In the genomic region with DNA sequence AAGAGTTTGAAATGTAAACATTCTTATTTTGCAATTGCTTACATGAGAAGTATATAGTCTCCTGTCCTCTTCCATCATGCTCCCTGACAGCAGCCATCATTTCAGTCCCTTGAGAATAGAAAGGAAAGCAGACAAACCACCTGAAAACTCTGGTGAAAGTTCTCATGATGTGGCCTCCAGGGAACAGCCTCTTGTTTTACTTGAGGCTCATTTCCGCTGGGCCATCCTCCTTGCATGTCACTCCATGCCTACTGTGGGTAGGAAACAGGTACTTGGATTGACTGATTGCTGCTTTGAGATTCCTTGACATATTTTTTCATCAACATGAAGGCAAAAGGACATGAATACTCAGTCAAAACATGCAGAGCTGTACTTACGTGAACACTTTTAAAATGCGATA, we compare ENCODE assay signal across 13 cellular contexts. TPM values are rescaled to one million over a fixed set of nuclear protein-coding genes. Genes with fewer than 3 reads are reported as not detected.
"Had no signal": no experiment of that assay in that cellular context is flagged by ENCODE, and none has a peak within 500 bp of the region (broad histone marks: within the 10 kb centered on the region; RNA-seq: fewer than 3 reads in every experiment).

No MANE protein-coding gene starts in this region.

- H3K9me3 ChIP-seq: adrenal gland, testis had no signal

- H3K36me3 ChIP-seq: adrenal gland had no signal

- H3K79me2 ChIP-seq: parathyroid adenoma had no signal

- ATAC-seq: effector memory CD8-positive, alpha-beta T cell had no signal

- H3K4me3 ChIP-seq: adrenal gland, testis had no signal

- H3K9ac ChIP-seq: parathyroid adenoma had no signal

- FAIRE-seq: urothelium cell line had no signal

- H3K27me3 ChIP-seq: adrenal gland, testis had no signal

- DNase-seq: activated B cell treated with CpG ODN at 0.5 μM for 24 hours; activated CD4-positive, alpha-beta T cell treated with anti-CD3 and anti-CD28 coated beads, Interleukin-2, amount 10 ng/mL, durations not matched to agents 24 days and 14 days; activated CD8-positive, alpha-beta memory T cell treated with anti-CD3 and anti-CD28 coated beads for 24 hours; activated naive CD4-positive, alpha-beta T cell treated with anti-CD3 and anti-CD28 coated beads for 36 hours; adrenal gland; central memory CD4-positive, alpha-beta T cell; effector memory CD8-positive, alpha-beta T cell; erythroblast; hippocampal formation; stimulated activated CD4-positive, alpha-beta T cell treated with anti-CD3 and anti-CD28 coated beads, Interleukin-4, amount 100 ng/mL, for 1 hour; testis had no signal

- H3K4me1 ChIP-seq: adrenal gland, parathyroid adenoma, testis had no signal

- H2AFZ ChIP-seq: parathyroid adenoma had no signal

- H3K27ac ChIP-seq: adrenal gland, parathyroid adenoma, testis had no signal

RNA-seq across cellular contexts. Expression of gene SYT1, which starts 6.0 kb away (rescaled TPM):
- total RNA-seq: activated CD4-positive, alpha-beta T cell treated with anti-CD3 and anti-CD28 coated beads, Interleukin-2, amount 10 ng/mL, durations not matched to agents 24 days and 14 days; activated naive CD4-positive, alpha-beta T cell treated with anti-CD3 and anti-CD28 coated beads for 36 hours had no signal
